ENCODE assay signal across 9 cellular contexts in genomic region chr4:151324124-151324448, GRCh38. TPM values are rescaled to one million over a fixed set of nuclear protein-coding genes. Genes with fewer than 3 reads are reported as not detected.
DNase-seq lines count a peak whose midpoint lies in the region; ATAC-seq and TF ChIP-seq lines count a peak whose summit lies in the region.
"Had no signal": no experiment of that assay in that cellular context is flagged by ENCODE, and none has a peak within 500 bp of the region (broad histone marks: within the 10 kb centered on the region; RNA-seq: fewer than 3 reads in every experiment).

No MANE protein-coding gene starts in this region.

- H3K27me3 Mint-ChIP-seq in Caco-2 (ENCODE audit: insufficient read depth, unreplicated experiment) = no peaks in the 10 kb centered on the region

- CTCF ChIA-PET in Caco-2 (lab: Charles Lee) = interaction anchor here (0.9 kb wide), 1 partner anchor 26 kb away, joined by 3 read pairs; no protein-coding TSS in a partner anchor

- POLR2A ChIA-PET in Caco-2 (lab: Charles Lee) = interaction anchor here (0.6 to 1.9 kb wide), 12 partner anchors 9 to 197 kb away, joined by 3 to 20 read pairs (median 5); no protein-coding TSS in a partner anchor

- peaks cover 31% of the 10 kb centered on the region for H3K4me1 ChIP-seq in Caco-2

- no peaks in the 10 kb centered on the region for H3K9me3 Mint-ChIP-seq in Caco-2 (ENCODE audit: unreplicated experiment)

- intact Hi-C loops in Caco-2 (cut with micrococcal nuclease; ENCODE audit: unreplicated experiment) = loop anchor here (1.0 to 2.0 kb wide), 4 partner anchors 11 to 85 kb away; partner anchors contain the start of genes FHIP1A and PRSS48

- peaks cover 3% of the 10 kb centered on the region; the same call in 1 of the 2 replicates for H3K9me3 ChIP-seq in Caco-2

- no peaks in the 10 kb centered on the region for H3K27me3 ChIP-seq in Caco-2 (replicated peaks; ENCODE audit: control insufficient read depth, insufficient read depth, low read length)

- no peaks in the 10 kb centered on the region for H3K36me3 Mint-ChIP-seq in Caco-2 (ENCODE audit: insufficient read depth, unreplicated experiment)

- no peak for ATAC-seq in HG03442 (IDR thresholded peaks at IDR 0.05; ENCODE audit: unreplicated experiment)

- no peak for TF ChIP-seq CTCF in Caco-2 (IDR thresholded peaks at IDR 0.05; ENCODE audit: insufficient read depth in 1 of 2, low read depth in 1 of 2, low read length in 1 of 2, severe bottlenecking in 1 of 2, unreplicated experiment in 1 of 2)
- no peak for TF ChIP-seq CTCF in VCaP (conservative IDR thresholded peaks at IDR 0.05)

- peak overlapping the region; percentile 89 for H3K27ac Mint-ChIP-seq in Caco-2 (ENCODE audit: unreplicated experiment)

- H3K27ac ChIP-seq in VCaP = peak overlapping the region; percentile 94

- peak overlapping the region; percentile 59 for H3K4me3 ChIP-seq in Caco-2 (ENCODE audit: low read depth, low read length)

- H3K4me3 Mint-ChIP-seq in Caco-2 (ENCODE audit: unreplicated experiment) = peak overlapping the region; percentile 86

- DNase-seq in Caco-2 (no peak), globus pallidus (ENCODE audit: low spot score) (peak; percentile 55), pons (ENCODE audit: low spot score) (peak; percentile 68), NCI-H69 (lab: John Stamatoyannopoulos, UW) (no peak), glomerular visceral epithelial cell (ENCODE audit: extremely low spot score) (no peak), NCI-H1694 treated with DMSO at 0.1 percent for 48 hours (lab: John Stamatoyannopoulos, UW) (no peak)

- TSS peak; percentile 48 for BruUV-seq in Caco-2 (replicated peaks; lab: Mats Ljungman, UMichigan)

- peaks cover 30% of the 10 kb centered on the region for H3K4me1 Mint-ChIP-seq in Caco-2 (ENCODE audit: low read depth, unreplicated experiment)

- H3K36me3 ChIP-seq in Caco-2 (ENCODE audit: control insufficient read depth, insufficient read depth, low read length) = no peaks in the 10 kb centered on the region

RNA-seq across cellular contexts. Expression of gene SH3D19, which starts 1.3 kb away (rescaled TPM):
- 57.2 and 57.8 TPM in 2 replicates for total RNA-seq in Caco-2 (2022)

RNA-seq across cellular contexts. Expression of gene PRSS48, which starts 47.1 kb away (rescaled TPM):
- not detected in 2 replicates for total RNA-seq in Caco-2 (2022)
- total RNA-seq: Daoy had no signal

Comparison
In these comparisons a context has a peak if more than half of its experiments do, and no peak if none do; other contexts are left out.
1. DNase-seq: peak in globus pallidus (single experiment) and pons (single experiment); none in Caco-2 (0 of 2), NCI-H69 (single experiment), glomerular visceral epithelial cell (single experiment) and NCI-H1694 treated with DMSO at 0.1 percent for 48 hours (single experiment).